In genomic region chr6:2498224-2498623, GRCh38 we compare ENCODE assay signal across 17 cellular contexts.
A peak's percentile ranks its signal among the peaks of the same experiment; 100 is the strongest.
DNase-seq lines count a peak whose midpoint lies in the region; ATAC-seq and TF ChIP-seq lines count a peak whose summit lies in the region.
"Had no signal": no experiment of that assay in that cellular context is flagged by ENCODE, and none has a peak within 500 bp of the region (broad histone marks: within the 10 kb centered on the region; RNA-seq: fewer than 3 reads in every experiment).

No MANE protein-coding gene starts in this region.

- 44 to 58% methylated on average over 10 of the region's 10 CpGs for WGBS in esophagus squamous epithelium, 2 donors

- H3K4me3 ChIP-seq in breast epithelium (no peak overlapping the region), esophagus squamous epithelium (no peak overlapping the region), MM.1S (ENCODE audit: low read length) (no peak overlapping the region)
- H3K4me3 ChIP-seq: ovary, PC-9, upper lobe of right lung had no signal

- no peaks in the 10 kb centered on the region for H4K20me1 ChIP-seq in MM.1S (ENCODE audit: insufficient read depth, low read length)

- DNase-seq in MCF 10A (ENCODE audit: unreplicated experiment) (peak; percentile 84), breast epithelium (ENCODE audit: low spot score in 2 of 2) (no peak), RKO (ENCODE audit: low spot score) (peak; percentile 45), foreskin keratinocyte (peak; percentile 85 to 94), posterior vena cava (ENCODE audit: low spot score) (no peak), KBM-7 (no peak), esophagus squamous epithelium (lab: John Stamatoyannopoulos, UW) (no peak), MM.1S (no peak)
- DNase-seq: activated CD4-positive, alpha-beta T cell treated with anti-CD3 and anti-CD28 coated beads for 48 hours; NCI-H187; ovary; PC-9; T-helper 2 cell; upper lobe of right lung had no signal

- no peaks in the 10 kb centered on the region for H3K79me2 ChIP-seq in MM.1S (ENCODE audit: low read length)

- no peaks in the 10 kb centered on the region for H3K9me2 ChIP-seq in MM.1S (replicated peaks; ENCODE audit: insufficient read depth, low read length)

- intact Hi-C loops in MCF 10A (cut with micrococcal nuclease), result no loop called here
- intact Hi-C loops in breast epithelium (cut with DNase I; ENCODE audit: low total_unique reads), result no loop called here
- intact Hi-C loops in posterior vena cava (cut with DNase I), result no loop called here
- intact Hi-C loops in esophagus squamous epithelium (cut with DNase I), result no loop called here

- H3K27ac ChIP-seq in breast epithelium (no peak overlapping the region), foreskin keratinocyte (no peak overlapping the region), esophagus squamous epithelium (no peak overlapping the region), MM.1S (ENCODE audit: low read length) (no peak overlapping the region)
- H3K27ac ChIP-seq: ovary, PC-9, upper lobe of right lung had no signal

- no peaks in the 10 kb centered on the region for H3K36me3 Mint-ChIP-seq in MCF 10A (ENCODE audit: insufficient read depth, unreplicated experiment)
- H3K36me3 Mint-ChIP-seq: brain had no signal

- H3K27me3 ChIP-seq in breast epithelium, result no peaks in the 10 kb centered on the region
- no peaks in the 10 kb centered on the region for H3K27me3 ChIP-seq in foreskin keratinocyte
- H3K27me3 ChIP-seq in esophagus squamous epithelium, result peaks cover 0 to 15% (median 0%) of the 10 kb centered on the region in 4 donors
- H3K27me3 ChIP-seq in MM.1S (replicated peaks; ENCODE audit: insufficient read depth, low read length), result no peaks in the 10 kb centered on the region
- H3K27me3 ChIP-seq: ovary, upper lobe of right lung had no signal

- TF ChIP-seq POLR2A in breast epithelium (IDR thresholded peaks at IDR 0.05) (no peak), esophagus squamous epithelium (IDR thresholded peaks at IDR 0.05) (no peak)

- H3K4me1 ChIP-seq in breast epithelium (no peaks in the 10 kb centered on the region), foreskin keratinocyte (peaks cover 7% of the 10 kb centered on the region), esophagus squamous epithelium (peaks cover 0 to 8% (median 3%) of the 10 kb centered on the region in 3 donors), MM.1S (ENCODE audit: low read length) (no peaks in the 10 kb centered on the region)
- H3K4me1 ChIP-seq: upper lobe of right lung had no signal

- peak; percentile 95 for ATAC-seq in foreskin keratinocyte
- ATAC-seq: HepG2, upper lobe of right lung had no signal

- no peaks in the 10 kb centered on the region for H3K36me3 ChIP-seq in breast epithelium
- H3K36me3 ChIP-seq in esophagus squamous epithelium, result no peaks in the 10 kb centered on the region
- H3K36me3 ChIP-seq in MM.1S (replicated peaks; ENCODE audit: insufficient read depth, low read length), result no peaks in the 10 kb centered on the region
- H3K36me3 ChIP-seq: ovary, upper lobe of right lung had no signal

- H2AFZ ChIP-seq in MM.1S (ENCODE audit: low read length), result no peak overlapping the region
- H2AFZ ChIP-seq: PC-9 had no signal

- H3K9me3 Mint-ChIP-seq in MCF 10A (ENCODE audit: unreplicated experiment), result no peaks in the 10 kb centered on the region
- H3K9me3 Mint-ChIP-seq: activated T-helper 1 cell treated with anti-CD3 and anti-CD28 coated beads, Interleukin-12 subunit alpha, Interleukin-12 subunit beta, Interleukin-2, Interleukin-4 antibody, amounts not matched to agents 30 ng/mL and 10 ng/mL and 1 ng/mL, durations not matched to agents 14 hours and 24 hours and 36 hours had no signal

- no peak overlapping the region for H3K9ac ChIP-seq in MM.1S (ENCODE audit: low read length)

- H3K4me1 Mint-ChIP-seq in MCF 10A (ENCODE audit: insufficient read depth, unreplicated experiment), result peaks cover 7% of the 10 kb centered on the region

- POLR2A ChIA-PET in MCF 10A (lab: Yijun Ruan, JAX), result interaction anchor here (0.8 to 0.9 kb wide), 2 partner anchors 9 to 45 kb away, joined by 4 to 5 read pairs; no protein-coding TSS in a partner anchor

- no peaks in the 10 kb centered on the region for H3F3A ChIP-seq in MM.1S (ENCODE audit: insufficient read depth, low read length)

- no peaks in the 10 kb centered on the region for H3K27me3 Mint-ChIP-seq in MCF 10A (ENCODE audit: insufficient read depth, unreplicated experiment)
- H3K27me3 Mint-ChIP-seq: brain had no signal

- BruUV-seq in MCF 10A (replicated peaks; lab: Mats Ljungman, UMichigan), result no TSS peak

- CTCF ChIA-PET in MCF 10A (lab: Yijun Ruan, JAX), result no interaction called here

- H3K9me3 ChIP-seq in breast epithelium (no peaks in the 10 kb centered on the region), esophagus squamous epithelium (no peaks in the 10 kb centered on the region), MM.1S (replicated peaks; ENCODE audit: insufficient read depth, low read length) (no peaks in the 10 kb centered on the region)
- H3K9me3 ChIP-seq: ovary, upper lobe of right lung had no signal

- no peak overlapping the region for H3K4me2 ChIP-seq in MM.1S (ENCODE audit: low read depth, low read length)
- H3K4me2 ChIP-seq: PC-9 had no signal

- in situ Hi-C loops in KBM-7 (cut with MboI; ENCODE audit: low pct_unique_long_range_greater_than_20kb, low sequenced_read_pairs), result no loop called here

- no peak overlapping the region for H3K27ac Mint-ChIP-seq in MCF 10A (ENCODE audit: low read depth, unreplicated experiment)
- H3K27ac Mint-ChIP-seq: activated T-helper 1 cell treated with anti-CD3 and anti-CD28 coated beads, Interleukin-12 subunit alpha, Interleukin-12 subunit beta, Interleukin-2, Interleukin-4 antibody, amounts not matched to agents 30 ng/mL and 10 ng/mL and 1 ng/mL, durations not matched to agents 14 hours and 24 hours and 36 hours had no signal

- H3K4me3 Mint-ChIP-seq in MCF 10A (ENCODE audit: unreplicated experiment), result no peak overlapping the region
- H3K4me3 Mint-ChIP-seq: activated T-helper 1 cell treated with anti-CD3 and anti-CD28 coated beads, Interleukin-12 subunit alpha, Interleukin-12 subunit beta, Interleukin-2, Interleukin-4 antibody, amounts not matched to agents 30 ng/mL and 10 ng/mL and 1 ng/mL, durations not matched to agents 14 hours and 24 hours and 36 hours had no signal

- TF ChIP-seq CTCF in MCF 10A (IDR thresholded peaks at IDR 0.05; ENCODE audit: unreplicated experiment) (no peak), breast epithelium (IDR thresholded peaks at IDR 0.05) (no peak), foreskin keratinocyte (conservative IDR thresholded peaks at IDR 0.05) (no peak), esophagus squamous epithelium (IDR thresholded peaks at IDR 0.05) (no peak), MM.1S (IDR thresholded peaks at IDR 0.05; ENCODE audit: low read length) (no peak)

Comparison
In these comparisons a context has a peak if more than half of its experiments do, and no peak if none do; other contexts are left out.
1. DNase-seq: peak in MCF 10A (single experiment), RKO (single experiment) and foreskin keratinocyte (2 of 2); none in breast epithelium (0 of 2), posterior vena cava (single experiment), KBM-7 (single experiment), esophagus squamous epithelium (single experiment) and MM.1S (single experiment).